12 cellular contexts compared by ENCODE assay signal in the genomic region with DNA sequence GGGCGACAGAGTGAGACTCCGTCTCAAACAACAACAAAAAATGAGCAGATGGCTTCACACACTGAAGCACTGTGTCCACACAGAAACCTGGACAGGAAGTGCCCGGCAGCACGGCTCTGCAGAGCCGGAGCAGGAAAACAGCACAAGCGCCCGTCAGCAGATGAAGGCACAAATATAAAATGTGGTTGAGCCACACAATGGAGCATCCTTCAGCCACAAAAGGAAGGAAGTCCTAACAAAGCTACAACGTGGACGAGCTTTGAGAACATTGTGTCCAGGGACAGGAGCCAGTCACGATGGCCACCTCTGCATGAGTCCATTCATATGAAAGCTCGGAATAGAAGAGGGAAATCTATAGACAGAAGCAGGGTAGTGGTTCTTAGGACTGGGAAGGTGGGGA. TPM values are rescaled to one million over a fixed set of nuclear protein-coding genes. Genes with fewer than 3 reads are reported as not detected.
DNase-seq lines count a peak whose midpoint lies in the region; ATAC-seq and TF ChIP-seq lines count a peak whose summit lies in the region.
"Had no signal": no experiment of that assay in that cellular context is flagged by ENCODE, and none has a peak within 500 bp of the region (broad histone marks: within the 10 kb centered on the region; RNA-seq: fewer than 3 reads in every experiment).

No MANE protein-coding gene starts in this region.

- no peaks in the 10 kb centered on the region for H3K9me2 ChIP-seq in DOHH2 (replicated peaks; ENCODE audit: control insufficient read depth, low read length)

- peaks cover 24% of the 10 kb centered on the region for H3F3A ChIP-seq in DOHH2 (ENCODE audit: control insufficient read depth, insufficient read depth)

- H3K9me3 Mint-ChIP-seq in progenitor cell of endocrine pancreas (ENCODE audit: low read depth): no peaks in the 10 kb centered on the region

- intact Hi-C loops in Right ventricle myocardium superior (cut with DNase I): no loop called here

- peak overlapping the region; percentile 57 for H3K27ac ChIP-seq in DOHH2 (ENCODE audit: low read depth, low read length)
- H3K27ac ChIP-seq in RWPE2 (ENCODE audit: poor library complexity, severe bottlenecking): peak overlapping the region; percentile 14

- peak overlapping the region; percentile 49 for H3K4me2 ChIP-seq in DOHH2 (ENCODE audit: low read length)

- H3K4me1 ChIP-seq in DOHH2 (ENCODE audit: control insufficient read depth, low read length): peaks cover 60% of the 10 kb centered on the region
- peaks cover 6% of the 10 kb centered on the region for H3K4me1 ChIP-seq in RWPE2 (ENCODE audit: insufficient read depth, poor library complexity, severe bottlenecking)

- H3K36me3 ChIP-seq in DOHH2 (ENCODE audit: control insufficient read depth, low read length): peaks cover 21% of the 10 kb centered on the region
- peaks cover 6% of the 10 kb centered on the region; the same call in 1 of the 2 replicates for H3K36me3 ChIP-seq in RWPE2 (ENCODE audit: low read depth)

- H3K27me3 Mint-ChIP-seq in progenitor cell of endocrine pancreas: no peaks in the 10 kb centered on the region

- no peaks in the 10 kb centered on the region for H3K4me1 Mint-ChIP-seq in progenitor cell of endocrine pancreas (ENCODE audit: low read depth)

- H3K9me3 ChIP-seq in DOHH2 (ENCODE audit: control insufficient read depth, insufficient read depth, low read length) (no peaks in the 10 kb centered on the region), RWPE2 (ENCODE audit: severe bottlenecking) (no peaks in the 10 kb centered on the region)

- H3K27me3 ChIP-seq in DOHH2 (ENCODE audit: control insufficient read depth, low read length): no peaks in the 10 kb centered on the region
- no peaks in the 10 kb centered on the region for H3K27me3 ChIP-seq in RWPE2 (ENCODE audit: insufficient read depth, poor library complexity, severe bottlenecking)

- peak overlapping the region; percentile 64 for H3K27ac Mint-ChIP-seq in progenitor cell of endocrine pancreas

- no peaks in the 10 kb centered on the region for H3K36me3 Mint-ChIP-seq in progenitor cell of endocrine pancreas (ENCODE audit: insufficient read depth)

- TF ChIP-seq CTCF in DOHH2 (IDR thresholded peaks at IDR 0.05; ENCODE audit: low read depth, low read length, poor library complexity, severe bottlenecking) (no peak), RWPE2 (IDR thresholded peaks at IDR 0.05; ENCODE audit: poor library complexity, severe bottlenecking) (no peak), progenitor cell of endocrine pancreas (IDR thresholded peaks at IDR 0.05; ENCODE audit: unreplicated experiment) (no peak)

- no peak for DNase-seq in RWPE2 (ENCODE audit: low spot score)
- DNase-seq in Right ventricle myocardium superior: peak; percentile 71
- no peak for DNase-seq in progenitor cell of endocrine pancreas (ENCODE audit: low spot score, unreplicated experiment)
- DNase-seq in EL: no peak
- DNase-seq in GM03348 (ENCODE audit: low spot score): no peak
- DNase-seq: cortex of kidney, DMS79 treated with DMSO at 0.1 percent for 48 hours, NCI-H2227 treated with DMSO at 0.1 percent for 48 hours had no signal

- ATAC-seq in RWPE2 (ENCODE audit: low read depth): no peak
- peak; percentile 70 for ATAC-seq in Right ventricle myocardium superior (ENCODE audit: poor library complexity)
- ATAC-seq in GM21423 (IDR thresholded peaks at IDR 0.05; ENCODE audit: unreplicated experiment): no peak
- ATAC-seq in HG02852 (IDR thresholded peaks at IDR 0.05; ENCODE audit: unreplicated experiment): no peak

- no peak overlapping the region for H3K4me3 Mint-ChIP-seq in progenitor cell of endocrine pancreas (ENCODE audit: low read depth)

- no peaks in the 10 kb centered on the region; the same call in 1 of the 2 replicates for H3K79me2 ChIP-seq in DOHH2 (ENCODE audit: control insufficient read depth, low read length)

- no peaks in the 10 kb centered on the region for H4K20me1 ChIP-seq in DOHH2 (ENCODE audit: control insufficient read depth, insufficient read depth, low read depth, low read length)

- no peak overlapping the region for H3K4me3 ChIP-seq in DOHH2 (ENCODE audit: low read length)
- H3K4me3 ChIP-seq in RWPE2 (ENCODE audit: severe bottlenecking): no peak overlapping the region

RNA-seq across cellular contexts. Expression of a gene that starts 15.7 kb away (rescaled TPM):
- total RNA-seq in Right ventricle myocardium superior: 15.4 TPM
- total RNA-seq in progenitor cell of endocrine pancreas: 11.8 and 12.1 TPM in 2 replicates

RNA-seq across cellular contexts. Expression of a gene that starts 18.2 kb away (rescaled TPM):
- total RNA-seq in Right ventricle myocardium superior (not detected), progenitor cell of endocrine pancreas (0.40 TPM in 1 of 2 replicates, not detected in the other)
- total RNA-seq: T-helper 1 cell treated with Interleukin-12 subunit alpha and Interleukin-12 subunit beta and Interleukin-4 antibody, amounts not matched to agents 30 ng/mL and 1 ng/mL, for 36 hours had no signal

RNA-seq across cellular contexts. Expression of a gene that starts 32.6 kb away (rescaled TPM):
- 35.9 TPM for total RNA-seq in Right ventricle myocardium superior
- 43.4 and 44.6 TPM in 2 replicates for total RNA-seq in progenitor cell of endocrine pancreas

RNA-seq across cellular contexts. Expression of a gene that starts 51.9 kb away (rescaled TPM):
- total RNA-seq in Right ventricle myocardium superior (34.2 TPM), progenitor cell of endocrine pancreas (0.46 and 1.0 TPM in 2 replicates)

RNA-seq across cellular contexts. Expression of a gene that starts 54.3 kb away (rescaled TPM):
- total RNA-seq in Right ventricle myocardium superior (4.0 TPM), progenitor cell of endocrine pancreas (0.86 and 1.7 TPM in 2 replicates)
- total RNA-seq: T-helper 1 cell treated with Interleukin-12 subunit alpha and Interleukin-12 subunit beta and Interleukin-4 antibody, amounts not matched to agents 30 ng/mL and 1 ng/mL, for 36 hours had no signal
